In genomic region chr9:5186416-5187169, GRCh38 we compare ENCODE assay signal across 8 cellular contexts. TPM values are rescaled to one million over a fixed set of nuclear protein-coding genes. Genes with fewer than 3 reads are reported as not detected.
DNase-seq lines count a peak whose midpoint lies in the region; ATAC-seq and TF ChIP-seq lines count a peak whose summit lies in the region.

No MANE protein-coding gene starts in this region.

- H3K9me3 ChIP-seq in lung (ENCODE audit: control insufficient read depth in 2 of 2, insufficient read depth in 1 of 2, low read length in 1 of 2): no peaks in the 10 kb centered on the region

- DNase-seq in AG10803 (ENCODE audit: low read depth): peak; percentile 63
- peak; percentile 75 for DNase-seq in NCI-H2171 treated with DMSO at 0.1 percent for 48 hours (lab: John Stamatoyannopoulos, UW)
- DNase-seq in activated CD4-positive, alpha-beta T cell treated with anti-CD3 and anti-CD28 coated beads for 4 hours: peak; percentile 54 to 60
- peak; percentile 55 for DNase-seq in ecto neural progenitor cell (ENCODE audit: low spot score)
- peak; percentile 59 for DNase-seq in lung (ENCODE audit: low spot score)

- 29% methylated on average over 8 of the region's 8 CpGs for WGBS in lung, 2 donors

- H3K4me3 ChIP-seq in AG10803 (ENCODE audit: low read length) (peak overlapping the region; percentile 10), lung (no peak overlapping the region)

- H3K27me3 Mint-ChIP-seq in stimulated activated memory B cell treated with anti-CD40 and anti-IgM and Interleukin-4, amounts not matched to agents 10 μg/mL and 1 μg/mL and 100 μg/mL, for 72 hours: no peaks in the 10 kb centered on the region

- H3K4me1 Mint-ChIP-seq in stimulated activated memory B cell treated with anti-CD40 and anti-IgM and Interleukin-4, amounts not matched to agents 10 μg/mL and 1 μg/mL and 100 μg/mL, for 72 hours: peaks cover 16% of the 10 kb centered on the region

- H3K36me3 Mint-ChIP-seq in stimulated activated memory B cell treated with anti-CD40 and anti-IgM and Interleukin-4, amounts not matched to agents 10 μg/mL and 1 μg/mL and 100 μg/mL, for 72 hours: no peaks in the 10 kb centered on the region

- H3K27ac Mint-ChIP-seq in stimulated activated memory B cell treated with anti-CD40 and anti-IgM and Interleukin-4, amounts not matched to agents 10 μg/mL and 1 μg/mL and 100 μg/mL, for 72 hours: no peak overlapping the region

- H3K36me3 ChIP-seq in lung (ENCODE audit: control insufficient read depth in 2 of 2, insufficient read depth in 2 of 2, low read length in 2 of 2): no peaks in the 10 kb centered on the region

- peak; percentile 69 for ATAC-seq in GM19395 (IDR thresholded peaks at IDR 0.05; ENCODE audit: unreplicated experiment)
- peak; percentile 58 for ATAC-seq in lung (ENCODE audit: insufficient read depth, low FRiP score)
- ATAC-seq in stimulated activated memory B cell treated with anti-CD40 and anti-IgM and Interleukin-4, amounts not matched to agents 10 μg/mL and 1 μg/mL and 100 μg/mL, for 72 hours: peak; percentile 73
- ATAC-seq in GM21529 (IDR thresholded peaks at IDR 0.05; ENCODE audit: unreplicated experiment): no peak

- H3K4me1 ChIP-seq in lung (ENCODE audit: control insufficient read depth in 2 of 2, insufficient read depth in 2 of 2, low read length in 2 of 2): no peaks in the 10 kb centered on the region

- no peaks in the 10 kb centered on the region for H3K27me3 ChIP-seq in lung (ENCODE audit: control insufficient read depth, insufficient read depth)

- H3K4me3 Mint-ChIP-seq in stimulated activated memory B cell treated with anti-CD40 and anti-IgM and Interleukin-4, amounts not matched to agents 10 μg/mL and 1 μg/mL and 100 μg/mL, for 72 hours: no peak overlapping the region

- H3K27ac ChIP-seq in lung (ENCODE audit: low read depth in 1 of 2, low read length in 1 of 2): no peak overlapping the region

- no peaks in the 10 kb centered on the region for H3K9me3 Mint-ChIP-seq in stimulated activated memory B cell treated with anti-CD40 and anti-IgM and Interleukin-4, amounts not matched to agents 10 μg/mL and 1 μg/mL and 100 μg/mL, for 72 hours

- TF ChIP-seq CTCF in AG10803 (conservative IDR thresholded peaks at IDR 0.05; ENCODE audit: low read length) (peak; percentile 88), lung (IDR thresholded peaks at IDR 0.05; ENCODE audit: control extremely low read depth, extremely low read depth) (peak; percentile 66)

RNA-seq across cellular contexts. Expression of gene INSL6, which starts 1.2 kb away (rescaled TPM):
- not detected for total RNA-seq in lung
- polyA plus RNA-seq in lung: not detected

RNA-seq across cellular contexts. Expression of gene INSL4, which starts 44.6 kb away (rescaled TPM):
- total RNA-seq in lung: not detected
- polyA plus RNA-seq in lung: not detected
